Comparison of ENCODE assay signal across 9 cellular contexts in the genomic region with DNA sequence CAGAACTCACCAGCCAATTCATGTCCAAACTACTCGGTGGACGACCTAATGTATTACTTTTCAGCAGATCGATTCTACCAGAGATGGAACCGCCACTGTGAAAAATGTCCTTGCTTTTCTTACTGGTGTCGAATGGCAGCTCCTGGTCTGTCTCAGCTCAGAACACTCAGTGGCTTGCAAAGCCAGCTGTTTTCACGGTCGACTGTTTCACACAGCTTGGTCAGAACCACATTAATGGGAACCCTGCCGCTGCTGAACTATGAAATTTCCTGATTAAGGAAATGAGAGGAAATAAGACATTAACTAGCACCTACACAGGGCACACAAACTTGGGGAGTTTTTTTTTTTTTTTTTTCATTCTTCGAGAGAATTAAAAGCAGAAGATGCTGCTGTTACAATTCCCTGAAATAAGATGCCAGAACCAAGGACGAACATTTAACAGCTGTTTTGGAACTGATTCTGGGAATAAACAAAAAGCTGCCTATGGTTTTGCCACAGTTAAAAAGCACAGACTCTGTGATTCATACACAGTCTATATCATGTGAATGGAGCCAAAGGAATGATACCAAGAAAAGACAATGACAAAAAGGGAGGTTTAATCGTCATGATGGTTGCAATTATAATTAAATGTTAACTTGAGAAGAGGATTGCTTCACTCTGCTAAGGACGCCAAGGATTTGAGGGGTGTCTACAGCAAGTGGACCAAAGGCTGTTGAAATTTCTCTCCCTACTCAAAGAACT. TPM values are rescaled to one million over a fixed set of nuclear protein-coding genes. Genes with fewer than 3 reads are reported as not detected.
DNase-seq lines count a peak whose midpoint lies in the region; ATAC-seq and TF ChIP-seq lines count a peak whose summit lies in the region.
"Had no signal": no experiment of that assay in that cellular context is flagged by ENCODE, and none has a peak within 500 bp of the region (broad histone marks: within the 10 kb centered on the region; RNA-seq: fewer than 3 reads in every experiment).

No MANE protein-coding gene starts in this region.

- H3K4me3 ChIP-seq in foreskin fibroblast (ENCODE audit: low read depth in 1 of 2, low read length in 2 of 2) (peak overlapping the region; percentile 1 to 26), skeletal muscle satellite cell (ENCODE audit: low read length) (peak overlapping the region; percentile 19)

- H3K4me2 ChIP-seq in skeletal muscle satellite cell (ENCODE audit: low read length): peak overlapping the region; percentile 54

- no peaks in the 10 kb centered on the region for H3K9me3 ChIP-seq in skeletal muscle satellite cell (replicated peaks; ENCODE audit: low read length)
- H3K9me3 ChIP-seq: neutrophil had no signal

- H3K36me3 ChIP-seq in skeletal muscle satellite cell (ENCODE audit: insufficient read depth, low read length): no peaks in the 10 kb centered on the region
- H3K36me3 ChIP-seq: neutrophil had no signal

- H3K9ac ChIP-seq in skeletal muscle satellite cell (ENCODE audit: low read depth, low read length): no peak overlapping the region

- no peaks in the 10 kb centered on the region for H3K4me1 ChIP-seq in skeletal muscle satellite cell (ENCODE audit: control insufficient read depth, insufficient read depth, low read length)

- no peak for TF ChIP-seq CTCF in foreskin fibroblast (IDR thresholded peaks at IDR 0.05; ENCODE audit: low read depth, low read length)
- no peak for TF ChIP-seq CTCF in GM13977 (IDR thresholded peaks at IDR 0.05; ENCODE audit: extremely low read depth, insufficient read depth, missing control alignments)

- ATAC-seq in GM19463 (IDR thresholded peaks at IDR 0.05; ENCODE audit: unreplicated experiment): peak; percentile 48

- in situ Hi-C loops in GM13977 (cut with MboI; ENCODE audit: low pct_unique_long_range_greater_than_20kb, low sequenced_read_pairs, unreplicated experiment): no loop called here

- peak; percentile 47 for DNase-seq in NCI-H2107 treated with DMSO at 0.1 percent for 48 hours (lab: John Stamatoyannopoulos, UW; ENCODE audit: unreplicated experiment)
- DNase-seq in foreskin fibroblast: peak in 1 of 2 donors; percentile 48
- DNase-seq in NCI-H226: no peak
- DNase-seq in GM13977 (ENCODE audit: low spot score): no peak
- no peak for DNase-seq in NCI-H2081 (lab: John Stamatoyannopoulos, UW)
- DNase-seq in RKO (ENCODE audit: low spot score): no peak

- peaks cover 44% of the 10 kb centered on the region for H3K27me3 ChIP-seq in skeletal muscle satellite cell (ENCODE audit: control insufficient read depth, insufficient read depth, low read length)
- H3K27me3 ChIP-seq: neutrophil had no signal

RNA-seq across cellular contexts. Expression of gene SUPT20HL2, which starts 31.3 kb away (rescaled TPM):
- not detected in 2 replicates for total RNA-seq in skeletal muscle satellite cell (2012; rRNA removed)
